In genomic region chr20:3966571-3966970, GRCh38 we compare ENCODE assay signal across 1 cellular context.
TF ChIP-seq lines count a peak whose summit lies in the region.

No MANE protein-coding gene starts in this region.

TF ChIP-seq in IMR-90, 13 proteins besides CTCF, POLR2A, EP300 and RAD21 (continued from another document):
- TF ChIP-seq, protein P1, sequence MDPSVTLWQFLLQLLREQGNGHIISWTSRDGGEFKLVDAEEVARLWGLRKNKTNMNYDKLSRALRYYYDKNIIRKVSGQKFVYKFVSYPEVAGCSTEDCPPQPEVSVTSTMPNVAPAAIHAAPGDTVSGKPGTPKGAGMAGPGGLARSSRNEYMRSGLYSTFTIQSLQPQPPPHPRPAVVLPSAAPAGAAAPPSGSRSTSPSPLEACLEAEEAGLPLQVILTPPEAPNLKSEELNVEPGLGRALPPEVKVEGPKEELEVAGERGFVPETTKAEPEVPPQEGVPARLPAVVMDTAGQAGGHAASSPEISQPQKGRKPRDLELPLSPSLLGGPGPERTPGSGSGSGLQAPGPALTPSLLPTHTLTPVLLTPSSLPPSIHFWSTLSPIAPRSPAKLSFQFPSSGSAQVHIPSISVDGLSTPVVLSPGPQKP (IDR thresholded peaks at IDR 0.05; ENCODE audit: borderline replicate concordance, low read depth, low read length): no peak
- TF ChIP-seq CEBPB (IDR thresholded peaks at IDR 0.05; ENCODE audit: low read depth, low read length) (no peak), RCOR1 (IDR thresholded peaks at IDR 0.05; ENCODE audit: insufficient replicate concordance, low read length) (no peak), MXI1 (IDR thresholded peaks at IDR 0.05; ENCODE audit: borderline replicate concordance, low read depth, low read length) (no peak), RFX5 (IDR thresholded peaks at IDR 0.05; ENCODE audit: low read depth, low read length) (no peak), BHLHE40 (IDR thresholded peaks at IDR 0.05; ENCODE audit: low read depth, low read length) (no peak)
- TF ChIP-seq, protein P2, sequence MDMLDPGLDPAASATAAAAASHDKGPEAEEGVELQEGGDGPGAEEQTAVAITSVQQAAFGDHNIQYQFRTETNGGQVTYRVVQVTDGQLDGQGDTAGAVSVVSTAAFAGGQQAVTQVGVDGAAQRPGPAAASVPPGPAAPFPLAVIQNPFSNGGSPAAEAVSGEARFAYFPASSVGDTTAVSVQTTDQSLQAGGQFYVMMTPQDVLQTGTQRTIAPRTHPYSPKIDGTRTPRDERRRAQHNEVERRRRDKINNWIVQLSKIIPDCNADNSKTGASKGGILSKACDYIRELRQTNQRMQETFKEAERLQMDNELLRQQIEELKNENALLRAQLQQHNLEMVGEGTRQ (IDR thresholded peaks at IDR 0.05; ENCODE audit: low read depth, low read length): no peak
